22 cellular contexts compared by ENCODE assay signal in the genomic region with DNA sequence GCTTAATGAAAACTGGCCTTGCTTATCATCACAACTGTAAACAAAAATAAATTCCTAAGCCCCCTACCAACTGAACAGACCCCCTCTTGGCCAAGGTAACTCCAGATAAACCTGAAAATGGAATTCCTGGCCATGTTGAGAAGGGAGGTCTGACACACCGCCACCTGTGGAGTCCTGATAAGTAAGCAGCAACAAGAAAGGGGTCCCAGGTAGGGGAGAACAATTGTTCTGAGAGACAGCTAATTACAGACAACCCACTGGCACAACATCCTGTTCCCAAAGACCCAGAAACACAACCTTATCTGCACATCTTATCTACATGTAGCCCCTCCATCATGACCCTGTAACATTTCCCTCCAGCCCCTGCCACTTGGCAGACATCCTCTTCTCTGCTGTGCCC.
"Had no signal": no experiment of that assay in that cellular context is flagged by ENCODE, and none has a peak within 500 bp of the region (broad histone marks: within the 10 kb centered on the region; RNA-seq: fewer than 3 reads in every experiment).

No MANE protein-coding gene starts in this region.

- H3K4me1 Mint-ChIP-seq: naive thymus-derived CD4-positive, alpha-beta T cell; stimulated activated memory B cell treated with anti-CD40 and anti-IgM and Interleukin-4, amounts not matched to agents 10 μg/mL and 1 μg/mL and 100 μg/mL, for 72 hours had no signal

- H3K9me3 Mint-ChIP-seq: nephron had no signal

- H3K27ac Mint-ChIP-seq: nephron; stimulated activated memory B cell treated with anti-CD40 and anti-IgM and Interleukin-4, amounts not matched to agents 10 μg/mL and 1 μg/mL and 100 μg/mL, for 72 hours had no signal

- H3K4me3 ChIP-seq: coronary artery, left lung, ovary, psoas muscle, sigmoid colon, thoracic aorta, tibial nerve, upper lobe of left lung had no signal

- H3K36me3 Mint-ChIP-seq: naive thymus-derived CD4-positive, alpha-beta T cell; stimulated activated memory B cell treated with anti-CD40 and anti-IgM and Interleukin-4, amounts not matched to agents 10 μg/mL and 1 μg/mL and 100 μg/mL, for 72 hours had no signal

- H3K27me3 ChIP-seq: ovary, sigmoid colon, tibial nerve, upper lobe of left lung had no signal

- DNase-seq: dermis blood vessel endothelial cell; effector memory CD4-positive, alpha-beta T cell; left cardiac atrium; left lung; mesenchymal stem cell; midbrain; naive thymus-derived CD4-positive, alpha-beta T cell; occipital lobe; ovary; posterior cingulate gyrus; psoas muscle; right cardiac atrium; sigmoid colon; stimulated activated CD4-positive, alpha-beta T cell treated with anti-CD3 and anti-CD28 coated beads, Interleukin-4, amount 100 ng/mL, for 4 hours; stimulated activated naive CD8-positive, alpha-beta T cell treated with anti-CD3 and anti-CD28 coated beads, Interleukin-15, Interleukin-2, amounts not matched to agents 100 U/mL and 50 U/mL, for 24 hours; substantia nigra; upper lobe of left lung had no signal

- H3K4me1 ChIP-seq: left lung, psoas muscle, sigmoid colon, tibial nerve had no signal

- H3K4me3 Mint-ChIP-seq: naive thymus-derived CD4-positive, alpha-beta T cell; nephron; stimulated activated memory B cell treated with anti-CD40 and anti-IgM and Interleukin-4, amounts not matched to agents 10 μg/mL and 1 μg/mL and 100 μg/mL, for 72 hours had no signal

- H3K9me3 ChIP-seq: left lung, ovary, psoas muscle, sigmoid colon, thoracic aorta, tibial nerve, upper lobe of left lung had no signal

- H3K36me3 ChIP-seq: left lung, ovary, sigmoid colon, thoracic aorta, tibial nerve, upper lobe of left lung had no signal

- ATAC-seq: left cardiac atrium; left lung; naive thymus-derived CD4-positive, alpha-beta T cell; psoas muscle; right cardiac atrium; stimulated activated memory B cell treated with anti-CD40 and anti-IgM and Interleukin-4, amounts not matched to agents 10 μg/mL and 1 μg/mL and 100 μg/mL, for 72 hours; stimulated activated naive CD8-positive, alpha-beta T cell treated with anti-CD3 and anti-CD28 coated beads, Interleukin-15, Interleukin-2, amounts not matched to agents 100 U/mL and 50 U/mL, for 24 hours had no signal

- H3K27ac ChIP-seq: coronary artery, left lung, ovary, psoas muscle, sigmoid colon, thoracic aorta, tibial nerve, upper lobe of left lung had no signal
